In the genomic region with DNA sequence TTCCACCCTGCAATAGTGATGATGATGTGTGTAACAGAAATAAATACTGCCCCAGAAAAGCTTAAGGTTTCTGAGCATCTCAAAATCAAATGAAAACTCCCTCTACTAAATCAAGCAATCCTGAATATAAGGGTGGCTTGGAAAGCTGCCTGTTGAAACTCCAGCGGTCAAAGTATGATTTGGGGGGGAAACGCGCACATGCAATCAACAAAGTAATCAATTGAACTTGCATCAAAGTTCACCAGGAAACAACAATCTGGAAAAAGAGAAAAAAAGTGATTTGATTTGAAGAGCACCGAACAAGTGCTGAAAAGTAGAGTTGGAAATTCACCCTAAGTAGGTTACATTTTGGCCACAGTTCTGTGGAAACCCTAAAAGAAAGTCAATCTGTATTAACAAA, we compare ENCODE assay signal across 8 cellular contexts. TPM values are rescaled to one million over a fixed set of nuclear protein-coding genes. Genes with fewer than 3 reads are reported as not detected.
DNase-seq lines count a peak whose midpoint lies in the region; ATAC-seq and TF ChIP-seq lines count a peak whose summit lies in the region.

No MANE protein-coding gene starts in this region.

- H3K27ac Mint-ChIP-seq in mesothelial cell of epicardium = peak overlapping the region; percentile 89

- peak overlapping the region; percentile 31; the same call in 1 of the 2 replicates for H4K5ac ChIP-seq in IMR-90 (ENCODE audit: low read depth, low read length)

- peak overlapping the region; percentile 55 to 71; a peak in 3 of 4 replicates for H4K8ac ChIP-seq in IMR-90 (ENCODE audit: low read depth in 2 of 2, low read length in 2 of 2)

- peaks cover 6 to 25% of the 10 kb centered on the region in 2 experiments for H3K79me1 ChIP-seq in IMR-90 (ENCODE audit: low read depth in 1 of 2, low read length in 2 of 2)

- peak overlapping the region; percentile 79 for H3K9ac ChIP-seq in IMR-90 (ENCODE audit: low read depth, low read length)

- peak overlapping the region; percentile 91 for H3K4me2 ChIP-seq in IMR-90 (ENCODE audit: low read depth, low read length)

- H3K4me3 ChIP-seq in AG04449 (ENCODE audit: low read depth, low read length) (peak overlapping the region; percentile 80), IMR-90 (ENCODE audit: insufficient read depth, low read depth, low read length) (peak overlapping the region; percentile 62), cardiac fibroblast (replicated peaks in 1 of 2; ENCODE audit: low read depth in 2 of 2, low read length in 2 of 2) (peak overlapping the region; percentile 69 to 82)

- intact Hi-C loops in IMR-90 (cut with micrococcal nuclease) = loop anchor here (5.0 kb wide), 1 partner anchor 73 kb away; no protein-coding TSS in a partner anchor

- no peak overlapping the region for H2BK120ac ChIP-seq in IMR-90 (ENCODE audit: low read depth, low read length)

- peak overlapping the region; percentile 49; the same call in 1 of the 2 replicates for H3K4ac ChIP-seq in IMR-90 (ENCODE audit: low read depth, low read length)

- H3K27me3 ChIP-seq in IMR-90 (ENCODE audit: control insufficient read depth, insufficient read depth, low read length) = no peaks in the 10 kb centered on the region

- in situ Hi-C loops in IMR-90 (cut with MboI; ENCODE audit: low sequenced_read_pairs) = no loop called here

- BruUV-seq in IMR-90 (replicated peaks; lab: Mats Ljungman, UMichigan) = no TSS peak

- peaks cover 53% of the 10 kb centered on the region for H3K4me1 Mint-ChIP-seq in mesothelial cell of epicardium

- POLR2A ChIA-PET in AG04449 (lab: Yijun Ruan, JAX) = no interaction called here
- POLR2A ChIA-PET in IMR-90 (lab: Charles Lee; ENCODE audit: unreplicated experiment) = no interaction called here

- H3K36me3 ChIP-seq in IMR-90 (ENCODE audit: control insufficient read depth, insufficient read depth, low read length) = no peaks in the 10 kb centered on the region; the same call in 1 of the 2 replicates

- dilution Hi-C loops in IMR-90 (cut with HindIII; ENCODE audit: low sequenced_read_pairs, unreplicated experiment) = no loop called here

- H3K36me3 Mint-ChIP-seq in mesothelial cell of epicardium = peaks cover 6% of the 10 kb centered on the region

- no peak overlapping the region for H2BK20ac ChIP-seq in IMR-90 (ENCODE audit: low read depth, low read length)

- DNase-seq in AG04449 (ENCODE audit: low read depth, low spot score) (no peak), IMR-90 (peak; percentile 10), cardiac fibroblast (ENCODE audit: low read depth in 2 of 2) (no peak), mesothelial cell of epicardium (ENCODE audit: low spot score in 2 of 2, unreplicated experiment in 2 of 2) (no peak), activated gamma-delta T cell (lab: John Stamatoyannopoulos, UW) (no peak), DMS153 (lab: John Stamatoyannopoulos, UW) (no peak)
- DNase-seq in stimulated activated CD4-positive, alpha-beta T cell treated with anti-CD3 and anti-CD28 coated beads, Interleukin-4, amount 100 ng/mL, for 4 hours = no peak

- H3K18ac ChIP-seq in IMR-90 (ENCODE audit: low read depth, low read length) = peak overlapping the region; percentile 48; the same call in 1 of the 2 replicates

- no peaks in the 10 kb centered on the region for H3K9me3 ChIP-seq in IMR-90 (ENCODE audit: control insufficient read depth, insufficient read depth, low read length)

- peaks cover 17% of the 10 kb centered on the region for H4K20me1 ChIP-seq in IMR-90 (ENCODE audit: insufficient read depth, low read length)

- H3K27me3 Mint-ChIP-seq in mesothelial cell of epicardium (ENCODE audit: low read depth) = no peaks in the 10 kb centered on the region

- TF ChIP-seq RAD21 in IMR-90 (IDR thresholded peaks at IDR 0.05; ENCODE audit: low read length) = no peak

- H3K14ac ChIP-seq in IMR-90 (replicated peaks; ENCODE audit: low read depth, low read length) = peak overlapping the region; percentile 66

- H4K91ac ChIP-seq in IMR-90 (ENCODE audit: insufficient read depth, low read depth, low read length) = no peak overlapping the region

- no peaks in the 10 kb centered on the region for H3K9me3 Mint-ChIP-seq in mesothelial cell of epicardium

- no peak overlapping the region for H2BK15ac ChIP-seq in IMR-90 (ENCODE audit: low read depth, low read length)

- peaks cover 8% of the 10 kb centered on the region for H3K4me1 ChIP-seq in IMR-90 (ENCODE audit: control insufficient read depth, insufficient read depth, low read length)

- H2AK9ac ChIP-seq in IMR-90 (replicated peaks; ENCODE audit: low read depth, low read length, poor library complexity) = peak overlapping the region; percentile 14

- ATAC-seq in IMR-90 (ENCODE audit: low read depth) (no peak), GM19023 (IDR thresholded peaks at IDR 0.05; ENCODE audit: unreplicated experiment) (no peak)

- no peak for TF ChIP-seq CTCF in AG04449 (IDR thresholded peaks at IDR 0.05; ENCODE audit: insufficient read depth, low read length, missing control alignments)
- no peak for TF ChIP-seq CTCF in IMR-90 (conservative IDR thresholded peaks at IDR 0.05; ENCODE audit: low read depth, low read length)
- TF ChIP-seq CTCF in cardiac fibroblast (IDR thresholded peaks at IDR 0.05; ENCODE audit: low read depth, low read length) = no peak
- TF ChIP-seq CTCF in mesothelial cell of epicardium (IDR thresholded peaks at IDR 0.05; ENCODE audit: unreplicated experiment) = no peak

- H2AK5ac ChIP-seq in IMR-90 (ENCODE audit: low read depth, low read length) = no peak overlapping the region

- H3K23ac ChIP-seq in IMR-90 (ENCODE audit: low read depth, low read length) = peak overlapping the region; percentile 66

- peak overlapping the region; percentile 87 for H3K27ac ChIP-seq in IMR-90 (ENCODE audit: insufficient read depth, low read length)

- TF ChIP-seq POLR2A in IMR-90 (IDR thresholded peaks at IDR 0.05; ENCODE audit: low read depth, low read length) = no peak

- peak overlapping the region; percentile 87 for H2BK5ac ChIP-seq in IMR-90 (ENCODE audit: low read depth, low read length, poor library complexity, severe bottlenecking)

- CTCF ChIA-PET in AG04449 (lab: Yijun Ruan, JAX) (interaction anchor here (0.6 to 3.8 kb wide), 8 partner anchors 10 to 92 kb away, joined by 3 to 36 read pairs (median 7); no protein-coding TSS in a partner anchor), IMR-90 (lab: Yijun Ruan, JAX) (interaction anchor here (0.5 kb wide), 1 partner anchor 10 kb away, joined by 3 read pairs; no protein-coding TSS in a partner anchor)

- peak overlapping the region; percentile 76 for H3K4me3 Mint-ChIP-seq in mesothelial cell of epicardium

- H2AFZ ChIP-seq in IMR-90 (replicated peaks; ENCODE audit: low read length, poor library complexity) = peak overlapping the region; percentile 98

- no CpG with 5 or more reads among the region's 4 CpGs for WGBS in IMR-90 (ENCODE audit: extremely low coverage in 2 of 2, insufficient read length in 1 of 2), 2 experiments

- peaks cover 8% of the 10 kb centered on the region for H3K9me1 ChIP-seq in IMR-90 (ENCODE audit: insufficient read depth, low read length)

- H3K56ac ChIP-seq in IMR-90 (ENCODE audit: extremely low read depth, insufficient read depth, low read length) = peak overlapping the region; percentile 74

TF ChIP-seq in IMR-90, 13 proteins besides CTCF, POLR2A, EP300 and RAD21:
- no peak for TF ChIP-seq CEBPB (IDR thresholded peaks at IDR 0.05; ENCODE audit: low read depth, low read length)
- no peak for TF ChIP-seq NFE2L2 (IDR thresholded peaks at IDR 0.05; ENCODE audit: low read depth, low read length)
- no peak for TF ChIP-seq MXI1 (IDR thresholded peaks at IDR 0.05; ENCODE audit: borderline replicate concordance, low read depth, low read length)

RNA-seq across cellular contexts. Expression of a gene that starts 0.7 kb away (rescaled TPM):
- total RNA-seq in IMR-90 (2012; rRNA removed) (134 and 244 TPM in 2 replicates), mesothelial cell of epicardium (95.8 to 101 TPM (median 97.6 TPM) in 3 replicates)
- 138 and 284 TPM in 2 replicates for polyA plus RNA-seq in IMR-90 (2012; rRNA removed)
- polyA plus RNA-seq in IMR-90 (2012; cell fraction: cytosol; rRNA removed) = 36.0 and 148 TPM in 2 replicates
- polyA plus RNA-seq in IMR-90 (2012; cell fraction: nucleus; rRNA removed; ENCODE audit: low replicate concordance) = 40.6 and 53.9 TPM in 2 replicates

RNA-seq across cellular contexts. Expression of a gene that starts 43.6 kb away (rescaled TPM):
- total RNA-seq in IMR-90 (2012; rRNA removed) = 48.9 and 70.8 TPM in 2 replicates
- 32.9 and 38.9 TPM in 2 replicates for polyA plus RNA-seq in IMR-90 (2012; rRNA removed)
- 6.7 and 14.3 TPM in 2 replicates for polyA plus RNA-seq in IMR-90 (2012; cell fraction: cytosol; rRNA removed)
- 0.98 and 6.9 TPM in 2 replicates for polyA plus RNA-seq in IMR-90 (2012; cell fraction: nucleus; rRNA removed; ENCODE audit: low replicate concordance)
- total RNA-seq in mesothelial cell of epicardium = 10.3 to 11.6 TPM (median 10.3 TPM) in 3 replicates

RNA-seq across cellular contexts. Expression of a gene that starts 48.3 kb away (rescaled TPM):
- total RNA-seq in IMR-90 (2012; rRNA removed) = 59.1 and 123 TPM in 2 replicates
- 14.1 and 22.4 TPM in 2 replicates for polyA plus RNA-seq in IMR-90 (2012; rRNA removed)
- 4.1 and 7.2 TPM in 2 replicates for polyA plus RNA-seq in IMR-90 (2012; cell fraction: cytosol; rRNA removed)
- polyA plus RNA-seq in IMR-90 (2012; cell fraction: nucleus; rRNA removed; ENCODE audit: low replicate concordance) = 8.0 and 19.3 TPM in 2 replicates
- 56.1 to 56.5 TPM (median 56.1 TPM) in 3 replicates for total RNA-seq in mesothelial cell of epicardium
